31 cellular contexts compared by ENCODE assay signal in the genomic region with DNA sequence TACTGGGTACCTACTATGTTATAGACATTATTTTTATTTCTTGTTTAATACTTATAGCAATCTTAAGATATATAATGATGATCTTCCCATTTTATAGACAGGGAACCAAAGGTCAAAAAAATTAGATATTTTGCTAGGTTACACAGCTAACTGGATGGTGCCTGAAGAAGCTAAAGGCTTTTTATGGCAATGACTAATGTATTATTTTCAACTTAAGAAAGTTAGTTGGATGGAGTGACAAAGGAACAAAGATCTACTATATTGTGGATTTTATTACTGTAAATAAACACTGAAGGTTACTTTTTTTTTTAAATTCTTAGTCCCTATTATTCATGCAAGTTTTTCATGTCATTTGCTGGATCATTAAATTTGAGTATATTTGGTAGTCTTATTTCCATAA.
"Had no signal": no experiment of that assay in that cellular context is flagged by ENCODE, and none has a peak within 500 bp of the region (broad histone marks: within the 10 kb centered on the region; RNA-seq: fewer than 3 reads in every experiment).

No MANE protein-coding gene starts in this region.

- H3K9me3 ChIP-seq: ascending aorta had no signal

- H3K27ac ChIP-seq: ascending aorta, cardiac muscle cell, VCaP had no signal

- H3K27me3 ChIP-seq: ascending aorta, cardiac muscle cell had no signal

- FAIRE-seq: bronchial epithelial cell, TTC549 had no signal

- DNase-seq: activated B cell treated with CpG ODN at 0.5 μM for 24 hours; activated CD4-positive, alpha-beta memory T cell treated with anti-CD3 and anti-CD28 coated beads, Interleukin-2, amount 10 ng/mL, durations not matched to agents 7 days and 5 days; activated CD4-positive, alpha-beta T cell treated with anti-CD3 and anti-CD28 coated beads for 4 hours; activated CD4-positive, alpha-beta T cell treated with anti-CD3 and anti-CD28 coated beads, Interleukin-2, amount 10 ng/mL, durations not matched to agents 24 days and 14 days; activated CD4-positive, alpha-beta T cell treated with anti-CD3 and anti-CD28 coated beads, Interleukin-2, amount 50 U/mL, for 1 hour; activated CD4-positive, alpha-beta T cell treated with anti-CD3 and anti-CD28 coated beads, Interleukin-2, amount 50 U/mL, for 48 hours; activated CD4-positive, CD25-positive, alpha-beta regulatory T cell treated with anti-CD3 and anti-CD28 coated beads, Interleukin-2, amount 50 U/mL, for 72 hours; activated CD8-positive, alpha-beta memory T cell treated with anti-CD3 and anti-CD28 coated beads for 24 hours; activated CD8-positive, alpha-beta memory T cell treated with anti-CD3 and anti-CD28 coated beads, Interleukin-2, amount 10 ng/mL, durations not matched to agents 7 days and 5 days; activated CD8-positive, alpha-beta memory T cell treated with anti-CD3 and anti-CD28 coated beads, Interleukin-2, amount 50 U/mL, for 48 hours; activated CD8-positive, alpha-beta T cell treated with anti-CD3 and anti-CD28 coated beads, Interleukin-2, amount 10 ng/mL, durations not matched to agents 7 days and 5 days; activated effector memory CD4-positive, alpha-beta T cell treated with Interleukin-2 at 50 U/mL for 16 hours; activated gamma-delta T cell; activated naive CD4-positive, alpha-beta T cell treated with anti-CD3 and anti-CD28 coated beads, Interleukin-2, amount 10 ng/mL, durations not matched to agents 7 days and 5 days; activated naive CD4-positive, alpha-beta T cell treated with Interleukin-2 at 50 U/mL for 16 hours; activated naive CD8-positive, alpha-beta T cell treated with anti-CD3 and anti-CD28 coated beads, Interleukin-2, amount 10 ng/mL, durations not matched to agents 7 days and 5 days; activated naive CD8-positive, alpha-beta T cell treated with anti-CD3 and anti-CD28 coated beads, Interleukin-2, amount 50 U/mL, for 24 hours; activated T-cell treated with anti-CD3 and anti-CD28 coated beads, Interleukin-2, amount 50 U/mL, for 24 hours; activated T-cell treated with anti-CD3 and anti-CD28 coated beads, Interleukin-2, amount 50 U/mL, for 48 hours; amygdala; anterior cingulate cortex; caudate nucleus; cerebellar nuclear complex; T-helper 1 cell; T-helper 2 cell; T-helper 9 cell had no signal

- ATAC-seq: activated CD8-positive, alpha-beta memory T cell treated with anti-CD3 and anti-CD28 coated beads, Interleukin-2, amount 10 ng/mL, durations not matched to agents 7 days and 5 days; activated CD8-positive, alpha-beta T cell treated with anti-CD3 and anti-CD28 coated beads, Interleukin-2, amount 10 ng/mL, durations not matched to agents 7 days and 5 days; activated naive CD8-positive, alpha-beta T cell treated with anti-CD3 and anti-CD28 coated beads, Interleukin-2, amount 50 U/mL, for 24 hours had no signal

- H3K4me1 ChIP-seq: ascending aorta had no signal

- H3K4me3 ChIP-seq: ascending aorta, cardiac muscle cell had no signal

- H3K36me3 ChIP-seq: ascending aorta, cardiac muscle cell had no signal
